ENCODE assay signal across 1 cellular context in the genomic region with DNA sequence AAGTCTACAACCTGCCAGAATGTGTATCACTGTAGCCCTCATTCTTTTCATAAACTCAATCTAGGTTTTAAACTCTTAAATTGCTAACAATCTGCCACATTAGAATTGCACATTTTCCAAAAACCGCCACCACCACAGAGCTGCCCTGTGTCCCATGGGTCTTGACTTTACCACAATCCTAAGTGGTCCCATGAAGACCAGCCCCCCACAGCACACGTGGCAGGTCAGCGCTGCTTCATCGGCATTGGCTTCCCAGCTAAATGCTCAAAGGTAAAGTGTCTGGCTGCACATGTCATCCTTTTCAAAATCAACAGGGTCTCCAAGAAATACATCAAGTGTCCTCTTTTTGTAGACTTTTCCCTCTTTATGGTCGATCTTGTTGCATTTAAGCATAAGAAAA.
TF ChIP-seq lines count a peak whose summit lies in the region.

No MANE protein-coding gene starts in this region.

TF ChIP-seq in HepG2, 621 proteins besides CTCF, POLR2A, EP300 and RAD21 (continues in another document):
- 0 out of 2 replicates have a peak, but pooled peaks have one; percentile 9 for TF ChIP-seq ZNF589 (CRISPR knock-in tag; conservative IDR thresholded peaks at IDR 0.05)
- TF ChIP-seq, protein P1, sequence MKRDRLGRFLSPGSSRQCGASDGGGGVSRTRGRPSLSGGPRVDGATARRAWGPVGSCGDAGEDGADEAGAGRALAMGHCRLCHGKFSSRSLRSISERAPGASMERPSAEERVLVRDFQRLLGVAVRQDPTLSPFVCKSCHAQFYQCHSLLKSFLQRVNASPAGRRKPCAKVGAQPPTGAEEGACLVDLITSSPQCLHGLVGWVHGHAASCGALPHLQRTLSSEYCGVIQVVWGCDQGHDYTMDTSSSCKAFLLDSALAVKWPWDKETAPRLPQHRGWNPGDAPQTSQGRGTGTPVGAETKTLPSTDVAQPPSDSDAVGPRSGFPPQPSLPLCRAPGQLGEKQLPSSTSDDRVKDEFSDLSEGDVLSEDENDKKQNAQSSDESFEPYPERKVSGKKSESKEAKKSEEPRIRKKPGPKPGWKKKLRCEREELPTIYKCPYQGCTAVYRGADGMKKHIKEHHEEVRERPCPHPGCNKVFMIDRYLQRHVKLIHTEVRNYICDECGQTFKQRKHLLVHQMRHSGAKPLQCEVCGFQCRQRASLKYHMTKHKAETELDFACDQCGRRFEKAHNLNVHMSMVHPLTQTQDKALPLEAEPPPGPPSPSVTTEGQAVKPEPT (CRISPR knock-in tag; IDR thresholded peaks at IDR 0.05; ENCODE audit: low read depth), result no peak
- TF ChIP-seq, protein P2, sequence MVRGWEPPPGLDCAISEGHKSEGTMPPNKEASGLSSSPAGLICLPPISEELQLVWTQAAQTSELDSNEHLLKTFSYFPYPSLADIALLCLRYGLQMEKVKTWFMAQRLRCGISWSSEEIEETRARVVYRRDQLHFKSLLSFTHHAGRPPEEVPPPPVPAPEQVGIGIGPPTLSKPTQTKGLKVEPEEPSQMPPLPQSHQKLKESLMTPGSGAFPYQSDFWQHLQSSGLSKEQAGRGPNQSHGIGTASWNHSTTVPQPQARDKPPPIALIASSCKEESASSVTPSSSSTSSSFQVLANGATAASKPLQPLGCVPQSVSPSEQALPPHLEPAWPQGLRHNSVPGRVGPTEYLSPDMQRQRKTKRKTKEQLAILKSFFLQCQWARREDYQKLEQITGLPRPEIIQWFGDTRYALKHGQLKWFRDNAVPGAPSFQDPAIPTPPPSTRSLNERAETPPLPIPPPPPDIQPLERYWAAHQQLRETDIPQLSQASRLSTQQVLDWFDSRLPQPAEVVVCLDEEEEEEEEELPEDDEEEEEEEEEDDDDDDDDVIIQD (CRISPR knock-in tag; IDR thresholded peaks at IDR 0.05; ENCODE audit: low read depth), result no peak
- no peak for TF ChIP-seq NR2F6 (IDR thresholded peaks at IDR 0.05)
- 0 out of 2 replicates have a peak, but pooled peaks have one; percentile 4 for TF ChIP-seq NR2F6 (CRISPR knock-in tag; IDR thresholded peaks at IDR 0.05)
- TF ChIP-seq, protein P3, sequence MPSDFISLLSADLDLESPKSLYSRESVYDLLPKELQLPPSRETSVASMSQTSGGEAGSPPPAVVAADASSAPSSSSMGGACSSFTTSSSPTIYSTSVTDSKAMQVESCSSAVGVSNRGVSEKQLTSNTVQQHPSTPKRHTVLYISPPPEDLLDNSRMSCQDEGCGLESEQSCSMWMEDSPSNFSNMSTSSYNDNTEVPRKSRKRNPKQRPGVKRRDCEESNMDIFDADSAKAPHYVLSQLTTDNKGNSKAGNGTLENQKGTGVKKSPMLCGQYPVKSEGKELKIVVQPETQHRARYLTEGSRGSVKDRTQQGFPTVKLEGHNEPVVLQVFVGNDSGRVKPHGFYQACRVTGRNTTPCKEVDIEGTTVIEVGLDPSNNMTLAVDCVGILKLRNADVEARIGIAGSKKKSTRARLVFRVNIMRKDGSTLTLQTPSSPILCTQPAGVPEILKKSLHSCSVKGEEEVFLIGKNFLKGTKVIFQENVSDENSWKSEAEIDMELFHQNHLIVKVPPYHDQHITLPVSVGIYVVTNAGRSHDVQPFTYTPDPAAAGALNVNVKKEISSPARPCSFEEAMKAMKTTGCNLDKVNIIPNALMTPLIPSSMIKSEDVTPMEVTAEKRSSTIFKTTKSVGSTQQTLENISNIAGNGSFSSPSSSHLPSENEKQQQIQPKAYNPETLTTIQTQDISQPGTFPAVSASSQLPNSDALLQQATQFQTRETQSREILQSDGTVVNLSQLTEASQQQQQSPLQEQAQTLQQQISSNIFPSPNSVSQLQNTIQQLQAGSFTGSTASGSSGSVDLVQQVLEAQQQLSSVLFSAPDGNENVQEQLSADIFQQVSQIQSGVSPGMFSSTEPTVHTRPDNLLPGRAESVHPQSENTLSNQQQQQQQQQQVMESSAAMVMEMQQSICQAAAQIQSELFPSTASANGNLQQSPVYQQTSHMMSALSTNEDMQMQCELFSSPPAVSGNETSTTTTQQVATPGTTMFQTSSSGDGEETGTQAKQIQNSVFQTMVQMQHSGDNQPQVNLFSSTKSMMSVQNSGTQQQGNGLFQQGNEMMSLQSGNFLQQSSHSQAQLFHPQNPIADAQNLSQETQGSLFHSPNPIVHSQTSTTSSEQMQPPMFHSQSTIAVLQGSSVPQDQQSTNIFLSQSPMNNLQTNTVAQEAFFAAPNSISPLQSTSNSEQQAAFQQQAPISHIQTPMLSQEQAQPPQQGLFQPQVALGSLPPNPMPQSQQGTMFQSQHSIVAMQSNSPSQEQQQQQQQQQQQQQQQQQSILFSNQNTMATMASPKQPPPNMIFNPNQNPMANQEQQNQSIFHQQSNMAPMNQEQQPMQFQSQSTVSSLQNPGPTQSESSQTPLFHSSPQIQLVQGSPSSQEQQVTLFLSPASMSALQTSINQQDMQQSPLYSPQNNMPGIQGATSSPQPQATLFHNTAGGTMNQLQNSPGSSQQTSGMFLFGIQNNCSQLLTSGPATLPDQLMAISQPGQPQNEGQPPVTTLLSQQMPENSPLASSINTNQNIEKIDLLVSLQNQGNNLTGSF (CRISPR knock-in tag; IDR thresholded peaks at IDR 0.05), result no peak
- no peak for TF ChIP-seq SNAI1 (CRISPR knock-in tag; IDR thresholded peaks at IDR 0.05; ENCODE audit: borderline replicate concordance)
- TF ChIP-seq, protein P4, sequence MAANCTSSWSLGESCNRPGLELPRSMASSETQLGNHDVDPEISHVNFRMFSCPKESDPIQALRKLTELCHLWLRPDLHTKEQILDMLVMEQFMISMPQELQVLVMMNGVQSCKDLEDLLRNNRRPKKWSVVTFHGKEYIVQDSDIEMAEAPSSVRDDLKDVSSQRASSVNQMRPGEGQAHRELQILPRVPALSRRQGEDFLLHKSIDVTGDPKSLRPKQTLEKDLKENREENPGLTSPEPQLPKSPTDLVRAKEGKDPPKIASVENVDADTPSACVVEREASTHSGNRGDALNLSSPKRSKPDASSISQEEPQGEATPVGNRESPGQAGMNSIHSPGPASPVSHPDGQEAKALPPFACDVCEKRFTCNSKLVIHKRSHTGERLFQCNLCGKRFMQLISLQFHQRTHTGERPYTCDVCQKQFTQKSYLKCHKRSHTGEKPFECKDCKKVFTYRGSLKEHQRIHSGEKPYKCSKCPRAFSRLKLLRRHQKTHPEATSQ (CRISPR knock-in tag; IDR thresholded peaks at IDR 0.05; ENCODE audit: borderline replicate concordance), result 0 out of 2 replicates have a peak, but pooled peaks have one; percentile 12
- TF ChIP-seq, protein P5, sequence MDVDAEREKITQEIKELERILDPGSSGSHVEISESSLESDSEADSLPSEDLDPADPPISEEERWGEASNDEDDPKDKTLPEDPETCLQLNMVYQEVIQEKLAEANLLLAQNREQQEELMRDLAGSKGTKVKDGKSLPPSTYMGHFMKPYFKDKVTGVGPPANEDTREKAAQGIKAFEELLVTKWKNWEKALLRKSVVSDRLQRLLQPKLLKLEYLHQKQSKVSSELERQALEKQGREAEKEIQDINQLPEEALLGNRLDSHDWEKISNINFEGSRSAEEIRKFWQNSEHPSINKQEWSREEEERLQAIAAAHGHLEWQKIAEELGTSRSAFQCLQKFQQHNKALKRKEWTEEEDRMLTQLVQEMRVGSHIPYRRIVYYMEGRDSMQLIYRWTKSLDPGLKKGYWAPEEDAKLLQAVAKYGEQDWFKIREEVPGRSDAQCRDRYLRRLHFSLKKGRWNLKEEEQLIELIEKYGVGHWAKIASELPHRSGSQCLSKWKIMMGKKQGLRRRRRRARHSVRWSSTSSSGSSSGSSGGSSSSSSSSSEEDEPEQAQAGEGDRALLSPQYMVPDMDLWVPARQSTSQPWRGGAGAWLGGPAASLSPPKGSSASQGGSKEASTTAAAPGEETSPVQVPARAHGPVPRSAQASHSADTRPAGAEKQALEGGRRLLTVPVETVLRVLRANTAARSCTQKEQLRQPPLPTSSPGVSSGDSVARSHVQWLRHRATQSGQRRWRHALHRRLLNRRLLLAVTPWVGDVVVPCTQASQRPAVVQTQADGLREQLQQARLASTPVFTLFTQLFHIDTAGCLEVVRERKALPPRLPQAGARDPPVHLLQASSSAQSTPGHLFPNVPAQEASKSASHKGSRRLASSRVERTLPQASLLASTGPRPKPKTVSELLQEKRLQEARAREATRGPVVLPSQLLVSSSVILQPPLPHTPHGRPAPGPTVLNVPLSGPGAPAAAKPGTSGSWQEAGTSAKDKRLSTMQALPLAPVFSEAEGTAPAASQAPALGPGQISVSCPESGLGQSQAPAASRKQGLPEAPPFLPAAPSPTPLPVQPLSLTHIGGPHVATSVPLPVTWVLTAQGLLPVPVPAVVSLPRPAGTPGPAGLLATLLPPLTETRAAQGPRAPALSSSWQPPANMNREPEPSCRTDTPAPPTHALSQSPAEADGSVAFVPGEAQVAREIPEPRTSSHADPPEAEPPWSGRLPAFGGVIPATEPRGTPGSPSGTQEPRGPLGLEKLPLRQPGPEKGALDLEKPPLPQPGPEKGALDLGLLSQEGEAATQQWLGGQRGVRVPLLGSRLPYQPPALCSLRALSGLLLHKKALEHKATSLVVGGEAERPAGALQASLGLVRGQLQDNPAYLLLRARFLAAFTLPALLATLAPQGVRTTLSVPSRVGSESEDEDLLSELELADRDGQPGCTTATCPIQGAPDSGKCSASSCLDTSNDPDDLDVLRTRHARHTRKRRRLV (CRISPR knock-in tag; IDR thresholded peaks at IDR 0.05), result no peak
- TF ChIP-seq MXI1 (IDR thresholded peaks at IDR 0.05; ENCODE audit: borderline replicate concordance, low read depth, low read length), result peak; percentile 53; the same call in 1 of the 3 replicates
- no peak for TF ChIP-seq RELA (CRISPR knock-in tag; IDR thresholded peaks at IDR 0.05)
- peak; percentile 43; the same call in 1 of the 2 replicates for TF ChIP-seq MYC (CRISPR knock-in tag; IDR thresholded peaks at IDR 0.05; ENCODE audit: borderline replicate concordance)
- no peak; the same call in 1 of the 2 replicates for TF ChIP-seq TBX2 (CRISPR knock-in tag; IDR thresholded peaks at IDR 0.05; ENCODE audit: borderline replicate concordance)
- TF ChIP-seq SATB2 (CRISPR knock-in tag; IDR thresholded peaks at IDR 0.05), result no peak
- TF ChIP-seq, protein P6, sequence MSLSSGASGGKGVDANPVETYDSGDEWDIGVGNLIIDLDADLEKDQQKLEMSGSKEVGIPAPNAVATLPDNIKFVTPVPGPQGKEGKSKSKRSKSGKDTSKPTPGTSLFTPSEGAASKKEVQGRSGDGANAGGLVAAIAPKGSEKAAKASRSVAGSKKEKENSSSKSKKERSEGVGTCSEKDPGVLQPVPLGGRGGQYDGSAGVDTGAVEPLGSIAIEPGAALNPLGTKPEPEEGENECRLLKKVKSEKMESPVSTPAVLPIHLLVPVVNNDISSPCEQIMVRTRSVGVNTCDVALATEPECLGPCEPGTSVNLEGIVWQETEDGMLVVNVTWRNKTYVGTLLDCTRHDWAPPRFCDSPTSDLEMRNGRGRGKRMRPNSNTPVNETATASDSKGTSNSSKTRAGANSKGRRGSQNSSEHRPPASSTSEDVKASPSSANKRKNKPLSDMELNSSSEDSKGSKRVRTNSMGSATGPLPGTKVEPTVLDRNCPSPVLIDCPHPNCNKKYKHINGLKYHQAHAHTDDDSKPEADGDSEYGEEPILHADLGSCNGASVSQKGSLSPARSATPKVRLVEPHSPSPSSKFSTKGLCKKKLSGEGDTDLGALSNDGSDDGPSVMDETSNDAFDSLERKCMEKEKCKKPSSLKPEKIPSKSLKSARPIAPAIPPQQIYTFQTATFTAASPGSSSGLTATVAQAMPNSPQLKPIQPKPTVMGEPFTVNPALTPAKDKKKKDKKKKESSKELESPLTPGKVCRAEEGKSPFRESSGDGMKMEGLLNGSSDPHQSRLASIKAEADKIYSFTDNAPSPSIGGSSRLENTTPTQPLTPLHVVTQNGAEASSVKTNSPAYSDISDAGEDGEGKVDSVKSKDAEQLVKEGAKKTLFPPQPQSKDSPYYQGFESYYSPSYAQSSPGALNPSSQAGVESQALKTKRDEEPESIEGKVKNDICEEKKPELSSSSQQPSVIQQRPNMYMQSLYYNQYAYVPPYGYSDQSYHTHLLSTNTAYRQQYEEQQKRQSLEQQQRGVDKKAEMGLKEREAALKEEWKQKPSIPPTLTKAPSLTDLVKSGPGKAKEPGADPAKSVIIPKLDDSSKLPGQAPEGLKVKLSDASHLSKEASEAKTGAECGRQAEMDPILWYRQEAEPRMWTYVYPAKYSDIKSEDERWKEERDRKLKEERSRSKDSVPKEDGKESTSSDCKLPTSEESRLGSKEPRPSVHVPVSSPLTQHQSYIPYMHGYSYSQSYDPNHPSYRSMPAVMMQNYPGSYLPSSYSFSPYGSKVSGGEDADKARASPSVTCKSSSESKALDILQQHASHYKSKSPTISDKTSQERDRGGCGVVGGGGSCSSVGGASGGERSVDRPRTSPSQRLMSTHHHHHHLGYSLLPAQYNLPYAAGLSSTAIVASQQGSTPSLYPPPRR (CRISPR knock-in tag; IDR thresholded peaks at IDR 0.05; ENCODE audit: borderline replicate concordance), result 0 out of 2 replicates have a peak, but pooled peaks have one; percentile 18
- TF ChIP-seq, protein P7, sequence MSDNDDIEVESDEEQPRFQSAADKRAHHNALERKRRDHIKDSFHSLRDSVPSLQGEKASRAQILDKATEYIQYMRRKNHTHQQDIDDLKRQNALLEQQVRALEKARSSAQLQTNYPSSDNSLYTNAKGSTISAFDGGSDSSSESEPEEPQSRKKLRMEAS (IDR thresholded peaks at IDR 0.05), result peak; percentile 76
- TF ChIP-seq, protein P8, sequence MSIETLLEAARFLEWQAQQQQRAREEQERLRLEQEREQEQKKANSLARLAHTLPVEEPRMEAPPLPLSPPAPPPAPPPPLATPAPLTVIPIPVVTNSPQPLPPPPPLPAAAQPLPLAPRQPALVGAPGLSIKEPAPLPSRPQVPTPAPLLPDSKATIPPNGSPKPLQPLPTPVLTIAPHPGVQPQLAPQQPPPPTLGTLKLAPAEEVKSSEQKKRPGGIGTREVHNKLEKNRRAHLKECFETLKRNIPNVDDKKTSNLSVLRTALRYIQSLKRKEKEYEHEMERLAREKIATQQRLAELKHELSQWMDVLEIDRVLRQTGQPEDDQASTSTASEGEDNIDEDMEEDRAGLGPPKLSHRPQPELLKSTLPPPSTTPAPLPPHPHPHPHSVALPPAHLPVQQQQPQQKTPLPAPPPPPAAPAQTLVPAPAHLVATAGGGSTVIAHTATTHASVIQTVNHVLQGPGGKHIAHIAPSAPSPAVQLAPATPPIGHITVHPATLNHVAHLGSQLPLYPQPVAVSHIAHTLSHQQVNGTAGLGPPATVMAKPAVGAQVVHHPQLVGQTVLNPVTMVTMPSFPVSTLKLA (IDR thresholded peaks at IDR 0.05), result peak; percentile 62
- peak; percentile 0; the same call in 1 of the 2 replicates for TF ChIP-seq CREM (IDR thresholded peaks at IDR 0.05)
- no peak for TF ChIP-seq CREM (CRISPR knock-in tag; IDR thresholded peaks at IDR 0.05)
- peak; percentile 53; the same call in 1 of the 2 replicates for TF ChIP-seq SIN3A (IDR thresholded peaks at IDR 0.05; ENCODE audit: borderline replicate concordance, low read depth, low read length)
- no peak for TF ChIP-seq MAZ (IDR thresholded peaks at IDR 0.05; ENCODE audit: borderline replicate concordance, low read depth, low read length)
- TF ChIP-seq MAZ (CRISPR knock-in tag; IDR thresholded peaks at IDR 0.05; ENCODE audit: low read depth), result no peak
- no peak for TF ChIP-seq NFKBIZ (CRISPR knock-in tag; IDR thresholded peaks at IDR 0.05)
- TF ChIP-seq, protein P9, sequence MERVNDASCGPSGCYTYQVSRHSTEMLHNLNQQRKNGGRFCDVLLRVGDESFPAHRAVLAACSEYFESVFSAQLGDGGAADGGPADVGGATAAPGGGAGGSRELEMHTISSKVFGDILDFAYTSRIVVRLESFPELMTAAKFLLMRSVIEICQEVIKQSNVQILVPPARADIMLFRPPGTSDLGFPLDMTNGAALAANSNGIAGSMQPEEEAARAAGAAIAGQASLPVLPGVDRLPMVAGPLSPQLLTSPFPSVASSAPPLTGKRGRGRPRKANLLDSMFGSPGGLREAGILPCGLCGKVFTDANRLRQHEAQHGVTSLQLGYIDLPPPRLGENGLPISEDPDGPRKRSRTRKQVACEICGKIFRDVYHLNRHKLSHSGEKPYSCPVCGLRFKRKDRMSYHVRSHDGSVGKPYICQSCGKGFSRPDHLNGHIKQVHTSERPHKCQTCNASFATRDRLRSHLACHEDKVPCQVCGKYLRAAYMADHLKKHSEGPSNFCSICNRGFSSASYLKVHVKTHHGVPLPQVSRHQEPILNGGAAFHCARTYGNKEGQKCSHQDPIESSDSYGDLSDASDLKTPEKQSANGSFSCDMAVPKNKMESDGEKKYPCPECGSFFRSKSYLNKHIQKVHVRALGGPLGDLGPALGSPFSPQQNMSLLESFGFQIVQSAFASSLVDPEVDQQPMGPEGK (CRISPR knock-in tag; IDR thresholded peaks at IDR 0.05), result no peak
- peak; percentile 72 for TF ChIP-seq SAP130 (CRISPR knock-in tag; IDR thresholded peaks at IDR 0.05; ENCODE audit: low read depth)
